8 cellular contexts compared by ENCODE assay signal in genomic region chr3:30012941-30013543, GRCh38.
DNase-seq lines count a peak whose midpoint lies in the region; ATAC-seq, FAIRE-seq and TF ChIP-seq lines count a peak whose summit lies in the region.

No MANE protein-coding gene starts in this region.

- peaks cover 13% of the 10 kb centered on the region for H3K4me1 Mint-ChIP-seq in activated naive CD8-positive, alpha-beta T cell treated with anti-CD3 and anti-CD28 coated beads for 36 hours

- H3K27ac Mint-ChIP-seq in activated naive CD8-positive, alpha-beta T cell treated with anti-CD3 and anti-CD28 coated beads for 36 hours: no peak overlapping the region

- ATAC-seq in HG02763 (IDR thresholded peaks at IDR 0.05; ENCODE audit: unreplicated experiment) (no peak), GM21723 (IDR thresholded peaks at IDR 0.05; ENCODE audit: unreplicated experiment) (no peak)

- DNase-seq in GM04503 (ENCODE audit: low read depth): peak; percentile 14
- peak; percentile 69 for DNase-seq in KBM-7
- peak; percentile 45 for DNase-seq in RCC 7860 (ENCODE audit: low spot score)
- DNase-seq in activated naive CD8-positive, alpha-beta T cell treated with anti-CD3 and anti-CD28 coated beads for 36 hours: peak; percentile 20
- peak; percentile 84 for DNase-seq in cardiac muscle cell (ENCODE audit: low read depth in 1 of 2, low spot score in 1 of 2)
- peak; percentile 53 for DNase-seq in prostate gland (ENCODE audit: low spot score)

- WGBS in prostate gland: 0% methylated on average over 2 of the region's 2 CpGs

- intact Hi-C loops in prostate gland (cut with DNase I): no loop called here

- TF ChIP-seq POLR2A in prostate gland (IDR thresholded peaks at IDR 0.05): no peak

- H3K9me3 ChIP-seq in cardiac muscle cell (ENCODE audit: low read depth): no peaks in the 10 kb centered on the region
- H3K9me3 ChIP-seq in prostate gland: no peaks in the 10 kb centered on the region

- FAIRE-seq in RCC 7860 (lab: Jason Lieb, UNC): peak; percentile 61

- H3K36me3 Mint-ChIP-seq in activated naive CD8-positive, alpha-beta T cell treated with anti-CD3 and anti-CD28 coated beads for 36 hours: no peaks in the 10 kb centered on the region

- H3K36me3 ChIP-seq in cardiac muscle cell (no peaks in the 10 kb centered on the region), prostate gland (no peaks in the 10 kb centered on the region)

- no peak overlapping the region for H3K4me3 ChIP-seq in cardiac muscle cell
- no peak overlapping the region for H3K4me3 ChIP-seq in prostate gland

- no peak overlapping the region for H3K4me3 Mint-ChIP-seq in activated naive CD8-positive, alpha-beta T cell treated with anti-CD3 and anti-CD28 coated beads for 36 hours

- TF ChIP-seq CTCF in cardiac muscle cell (IDR thresholded peaks at IDR 0.05; ENCODE audit: low read depth, low read length) (peak; percentile 68), prostate gland (IDR thresholded peaks at IDR 0.05) (peak in 3 of 4 experiments; percentile 49 to 56 (median 56))

- no peaks in the 10 kb centered on the region for H3K27me3 ChIP-seq in cardiac muscle cell
- no peaks in the 10 kb centered on the region for H3K27me3 ChIP-seq in prostate gland (replicated peaks; ENCODE audit: insufficient read depth)

- H3K27me3 Mint-ChIP-seq in activated naive CD8-positive, alpha-beta T cell treated with anti-CD3 and anti-CD28 coated beads for 36 hours: no peaks in the 10 kb centered on the region

- H3K9me3 Mint-ChIP-seq in activated naive CD8-positive, alpha-beta T cell treated with anti-CD3 and anti-CD28 coated beads for 36 hours: no peaks in the 10 kb centered on the region

- H3K27ac ChIP-seq in cardiac muscle cell: no peak overlapping the region
- H3K27ac ChIP-seq in prostate gland: no peak overlapping the region

- H3K4me1 ChIP-seq in cardiac muscle cell (ENCODE audit: low read depth) (no peaks in the 10 kb centered on the region), prostate gland (replicated peaks) (no peaks in the 10 kb centered on the region)

- in situ Hi-C loops in KBM-7 (cut with MboI; ENCODE audit: low pct_unique_long_range_greater_than_20kb, low sequenced_read_pairs): no loop called here

Comparison
In these comparisons a context has a peak if more than half of its experiments do, and no peak if none do; other contexts are left out.
1. DNase-seq: peak in every context shown above with its lines; median percentile 84 in cardiac muscle cell; 69 in KBM-7; 53 in prostate gland; 45 in RCC 7860; 20 in activated naive CD8-positive, alpha-beta T cell treated with anti-CD3 and anti-CD28 coated beads for 36 hours; 14 in GM04503.